8 cellular contexts compared by ENCODE assay signal in genomic region chrX:119516157-119516702, GRCh38. TPM values are rescaled to one million over a fixed set of nuclear protein-coding genes. Genes with fewer than 3 reads are reported as not detected.
DNase-seq lines count a peak whose midpoint lies in the region; ATAC-seq and TF ChIP-seq lines count a peak whose summit lies in the region.

No MANE protein-coding gene starts in this region.

- H3K9me3 Mint-ChIP-seq in CD14-positive monocyte (no peaks in the 10 kb centered on the region), naive B cell (no peaks in the 10 kb centered on the region)

- H3K4me1 Mint-ChIP-seq in CD14-positive monocyte: peaks cover 4% of the 10 kb centered on the region
- H3K4me1 Mint-ChIP-seq in naive B cell: peaks cover 4 to 6% (median 6%) of the 10 kb centered on the region in 3 donors

- H3K36me3 Mint-ChIP-seq in CD14-positive monocyte (no peaks in the 10 kb centered on the region), naive B cell (no peaks in the 10 kb centered on the region)

- H3K4me3 Mint-ChIP-seq in CD14-positive monocyte: peak overlapping the region in 1 of 2 donors; percentile 30
- no peak overlapping the region for H3K4me3 Mint-ChIP-seq in naive B cell

- peaks cover 0 to 14% (median 5%) of the 10 kb centered on the region in 3 donors for H3K27me3 Mint-ChIP-seq in CD14-positive monocyte (ENCODE audit: low read depth in 3 of 3)
- no peaks in the 10 kb centered on the region for H3K27me3 Mint-ChIP-seq in naive B cell

- TF ChIP-seq CTCF in CD14-positive monocyte (IDR thresholded peaks at IDR 0.05): peak; percentile 69
- peak; percentile 76 for TF ChIP-seq CTCF in epithelial cell of esophagus (IDR thresholded peaks at IDR 0.05; ENCODE audit: insufficient read depth, low read depth, low read length, missing control alignments)

- H3K27ac Mint-ChIP-seq in CD14-positive monocyte: peak overlapping the region in 2 of 7 donors; percentile 1 to 45
- peak overlapping the region in 1 of 6 donors; percentile 16 for H3K27ac Mint-ChIP-seq in naive B cell

- H3K4me3 ChIP-seq in epithelial cell of esophagus (ENCODE audit: low read length): no peak overlapping the region

- DNase-seq in CD14-positive monocyte (ENCODE audit: low spot score) (no peak), NCI-H524 treated with DMSO at 0.1 percent for 48 hours (lab: John Stamatoyannopoulos, UW) (peak; percentile 18), epithelial cell of esophagus (ENCODE audit: low read depth) (peak; percentile 66), naive B cell (peak; percentile 65)
- DNase-seq in activated CD4-positive, alpha-beta T cell treated with anti-CD3 and anti-CD28 coated beads, Interleukin-2, amount 50 U/mL, for 1 hour: peak; percentile 7

- peak; percentile 87 for ATAC-seq in GM18870 (IDR thresholded peaks at IDR 0.05; ENCODE audit: unreplicated experiment)
- ATAC-seq in HG03280 (IDR thresholded peaks at IDR 0.05; ENCODE audit: unreplicated experiment): peak; percentile 74
- peak; percentile 90 to 94 for ATAC-seq in naive B cell (ENCODE audit: low read depth in 2 of 2)
- no peak for ATAC-seq in HG03045 (IDR thresholded peaks at IDR 0.05; ENCODE audit: unreplicated experiment)

- intact Hi-C loops in CD14-positive monocyte (cut with micrococcal nuclease): loop anchor here in 1 of 2 donors (10.0 kb wide), 1 partner anchor 49 kb away; the partner anchor contains the start of gene STEEP1

RNA-seq across cellular contexts. Expression of gene SLC25A5, which starts 48.0 kb away (rescaled TPM):
- polyA plus RNA-seq in CD14-positive monocyte (100 to 1,000 TPM; 436 to 491 TPM), naive B cell (ENCODE audit: low read depth in 6 of 6) (100 to 1,000 TPM; 309 to 601 (median 346) TPM)

RNA-seq across cellular contexts. Expression of gene STEEP1, which starts 49.0 kb away (rescaled TPM):
- polyA plus RNA-seq in CD14-positive monocyte (10 to 100 TPM; 10.6 to 13.2 TPM), naive B cell (ENCODE audit: low read depth in 6 of 6) (10 to 100 TPM in 5 of 6 donors, 1 to 10 TPM in 1; 5.3 to 26.8 (median 20.7) TPM)

RNA-seq across cellular contexts. Expression of gene UBE2A, which starts 58.1 kb away (rescaled TPM):
- polyA plus RNA-seq in CD14-positive monocyte: 10 to 100 TPM; 74.1 to 91.4 TPM
- 10 to 100 TPM; 61.8 to 98.9 (median 75.6) TPM for polyA plus RNA-seq in naive B cell (ENCODE audit: low read depth in 6 of 6)
